ENCODE assay signal across 16 cellular contexts in genomic region chr16:27641260-27641659, GRCh38.
"Had no signal": no experiment of that assay in that cellular context is flagged by ENCODE, and none has a peak within 500 bp of the region (broad histone marks: within the 10 kb centered on the region; RNA-seq: fewer than 3 reads in every experiment).

No MANE protein-coding gene starts in this region.

- ATAC-seq: effector memory CD8-positive, alpha-beta T cell; gastroesophageal sphincter; mucosa of descending colon; naive thymus-derived CD8-positive, alpha-beta T cell; right cardiac atrium had no signal

- H3K27me3 Mint-ChIP-seq: effector memory CD8-positive, alpha-beta T cell; naive thymus-derived CD8-positive, alpha-beta T cell had no signal

- H3K36me3 ChIP-seq: thyroid gland, vagina had no signal

- DNase-seq: effector memory CD8-positive, alpha-beta T cell; foreskin fibroblast; kidney glomerular epithelial cell; mucosa of descending colon; naive thymus-derived CD8-positive, alpha-beta T cell; right cardiac atrium; small intestine; stimulated activated CD4-positive, alpha-beta T cell treated with anti-CD3 and anti-CD28 coated beads, Interleukin-12 subunit alpha, Interleukin-12 subunit beta, amount 100 ng/mL, for 4 hours; stimulated activated naive CD4-positive, alpha-beta T cell treated with Interleukin-2 at 50 U/mL for 16 hours; thyroid gland had no signal

- H3K4me3 Mint-ChIP-seq: effector memory CD8-positive, alpha-beta T cell; naive thymus-derived CD8-positive, alpha-beta T cell had no signal

- H3K4me1 Mint-ChIP-seq: naive thymus-derived CD8-positive, alpha-beta T cell had no signal

- H3K4me3 ChIP-seq: esophagus muscularis mucosa, gastroesophageal sphincter, mucosa of descending colon, thyroid gland, upper lobe of left lung, vagina had no signal

- H3K27ac ChIP-seq: epithelial cell of prostate, esophagus muscularis mucosa, gastroesophageal sphincter, neutrophil, upper lobe of left lung, vagina had no signal

- H3K9me3 ChIP-seq: gastroesophageal sphincter, mucosa of descending colon, neutrophil, thyroid gland, upper lobe of left lung, vagina had no signal

- H3K27me3 ChIP-seq: esophagus muscularis mucosa, gastroesophageal sphincter, neutrophil, thyroid gland, upper lobe of left lung, vagina had no signal

- H3K9me3 Mint-ChIP-seq: effector memory CD8-positive, alpha-beta T cell had no signal

- H3K4me1 ChIP-seq: esophagus muscularis mucosa, gastroesophageal sphincter, upper lobe of left lung had no signal

- H3K27ac Mint-ChIP-seq: effector memory CD8-positive, alpha-beta T cell; naive thymus-derived CD8-positive, alpha-beta T cell had no signal
